1 cellular context compared by ENCODE assay signal in genomic region chr1:154741747-154742495, GRCh38.
TF ChIP-seq lines count a peak whose summit lies in the region.

No MANE protein-coding gene starts in this region.

TF ChIP-seq in HepG2, 621 proteins besides CTCF, POLR2A, EP300 and RAD21 (continued from another document and continues in another):
- TF ChIP-seq BCLAF1 (IDR thresholded peaks at IDR 0.05) (no peak), MAZ (IDR thresholded peaks at IDR 0.05; ENCODE audit: borderline replicate concordance, low read depth, low read length) (no peak), MAZ (CRISPR knock-in tag; IDR thresholded peaks at IDR 0.05; ENCODE audit: low read depth) (no peak), ZC3H13 (CRISPR knock-in tag; IDR thresholded peaks at IDR 0.05) (no peak), ZNF329 (CRISPR knock-in tag; IDR thresholded peaks at IDR 0.05; ENCODE audit: low read depth) (no peak), ZNF550 (CRISPR knock-in tag; IDR thresholded peaks at IDR 0.05; ENCODE audit: borderline replicate concordance) (no peak), LCORL (IDR thresholded peaks at IDR 0.05) (no peak), LCORL (CRISPR knock-in tag; IDR thresholded peaks at IDR 0.05) (no peak), ZMAT5 (CRISPR knock-in tag; IDR thresholded peaks at IDR 0.05; ENCODE audit: borderline replicate concordance, low read depth) (no peak), TGIF2 (CRISPR knock-in tag; IDR thresholded peaks at IDR 0.05) (no peak), KLF16 (CRISPR knock-in tag; IDR thresholded peaks at IDR 0.05) (no peak), MTA3 (CRISPR knock-in tag; IDR thresholded peaks at IDR 0.05) (no peak), SKI (IDR thresholded peaks at IDR 0.05; ENCODE audit: partially characterized antibody) (no peak), PCBP2 (optimal IDR thresholded peaks at IDR 0.05; ENCODE audit: low read depth, low read length, poor library complexity, severe bottlenecking) (no peak), ZNF776 (CRISPR knock-in tag; IDR thresholded peaks at IDR 0.05) (no peak), ZNF614 (CRISPR knock-in tag; IDR thresholded peaks at IDR 0.05; ENCODE audit: borderline replicate concordance) (no peak), ZNF780A (CRISPR knock-in tag; IDR thresholded peaks at IDR 0.05) (no peak), ZNF232 (CRISPR knock-in tag; IDR thresholded peaks at IDR 0.05; ENCODE audit: borderline replicate concordance) (no peak), ZBTB46 (CRISPR knock-in tag; IDR thresholded peaks at IDR 0.05; ENCODE audit: borderline replicate concordance) (no peak), BHLHE40 (IDR thresholded peaks at IDR 0.05; ENCODE audit: low read length) (no peak), ZNF646 (CRISPR knock-in tag; IDR thresholded peaks at IDR 0.05) (peak; percentile 59; the same call in 1 of the 2 replicates), SIX1 (CRISPR knock-in tag; IDR thresholded peaks at IDR 0.05; ENCODE audit: borderline replicate concordance) (no peak), HOXA5 (CRISPR knock-in tag; IDR thresholded peaks at IDR 0.05) (no peak), RARA (CRISPR knock-in tag; IDR thresholded peaks at IDR 0.05) (peak; percentile 40; the same call in 1 of the 2 replicates), SALL2 (CRISPR knock-in tag; IDR thresholded peaks at IDR 0.05) (no peak), CREB1 (IDR thresholded peaks at IDR 0.05) (no peak), CREB1 (CRISPR knock-in tag; IDR thresholded peaks at IDR 0.05) (no peak), GRHL1 (CRISPR knock-in tag; conservative IDR thresholded peaks at IDR 0.05) (no peak), MEIS2 (CRISPR knock-in tag; IDR thresholded peaks at IDR 0.05) (no peak), PHB2 (IDR thresholded peaks at IDR 0.05; ENCODE audit: partially characterized antibody) (no peak), ZEB1 (IDR thresholded peaks at IDR 0.05; ENCODE audit: insufficient replicate concordance, low read depth) (peak; percentile 83), ZNF251 (CRISPR knock-in tag; IDR thresholded peaks at IDR 0.05) (no peak), THAP9 (CRISPR knock-in tag; IDR thresholded peaks at IDR 0.05; ENCODE audit: borderline replicate concordance) (peak; percentile 29; the same call in 1 of the 2 replicates), NPAS2 (CRISPR knock-in tag; IDR thresholded peaks at IDR 0.05; ENCODE audit: borderline replicate concordance) (no peak), ZNF510 (CRISPR knock-in tag; IDR thresholded peaks at IDR 0.05; ENCODE audit: low read depth) (no peak), ZNF616 (CRISPR knock-in tag; IDR thresholded peaks at IDR 0.05; ENCODE audit: low read depth) (no peak), THAP11 (CRISPR knock-in tag; IDR thresholded peaks at IDR 0.05) (no peak), RBFOX2 (IDR thresholded peaks at IDR 0.05; ENCODE audit: low read depth, low read length) (no peak), PHF21A (CRISPR knock-in tag; IDR thresholded peaks at IDR 0.05) (no peak), ZSCAN9 (CRISPR knock-in tag; IDR thresholded peaks at IDR 0.05; ENCODE audit: borderline replicate concordance) (no peak), ATF4 (CRISPR knock-in tag; IDR thresholded peaks at IDR 0.05) (no peak), RFXAP (CRISPR knock-in tag; IDR thresholded peaks at IDR 0.05; ENCODE audit: borderline replicate concordance) (peak; percentile 39; the same call in 1 of the 2 replicates), CCDC6 (CRISPR knock-in tag; IDR thresholded peaks at IDR 0.05) (no peak), ZNF768 (CRISPR knock-in tag; IDR thresholded peaks at IDR 0.05) (peak; percentile 44; the same call in 1 of the 2 replicates), SOX6 (IDR thresholded peaks at IDR 0.05) (no peak), SOX6 (CRISPR knock-in tag; IDR thresholded peaks at IDR 0.05) (no peak), RNF2 (conservative IDR thresholded peaks at IDR 0.05; ENCODE audit: low read depth) (peak; percentile 60; the same call in 1 of the 2 replicates), TCF12 (IDR thresholded peaks at IDR 0.05) (no peak), TCF12 (CRISPR knock-in tag; IDR thresholded peaks at IDR 0.05) (no peak), JUNB (CRISPR knock-in tag; IDR thresholded peaks at IDR 0.05; ENCODE audit: borderline replicate concordance) (no peak), CBX5 (CRISPR knock-in tag; IDR thresholded peaks at IDR 0.05; ENCODE audit: borderline replicate concordance) (0 out of 2 replicates have a peak, but pooled peaks have one; percentile 45), GFI1 (CRISPR knock-in tag; IDR thresholded peaks at IDR 0.05; ENCODE audit: borderline replicate concordance) (no peak), THRA (CRISPR knock-in tag; IDR thresholded peaks at IDR 0.05; ENCODE audit: borderline replicate concordance) (no peak), KLF6 (CRISPR knock-in tag; IDR thresholded peaks at IDR 0.05) (no peak), IKZF1 (IDR thresholded peaks at IDR 0.05) (no peak), ZNF562 (CRISPR knock-in tag; IDR thresholded peaks at IDR 0.05; ENCODE audit: borderline replicate concordance) (no peak)
